In the genomic region with DNA sequence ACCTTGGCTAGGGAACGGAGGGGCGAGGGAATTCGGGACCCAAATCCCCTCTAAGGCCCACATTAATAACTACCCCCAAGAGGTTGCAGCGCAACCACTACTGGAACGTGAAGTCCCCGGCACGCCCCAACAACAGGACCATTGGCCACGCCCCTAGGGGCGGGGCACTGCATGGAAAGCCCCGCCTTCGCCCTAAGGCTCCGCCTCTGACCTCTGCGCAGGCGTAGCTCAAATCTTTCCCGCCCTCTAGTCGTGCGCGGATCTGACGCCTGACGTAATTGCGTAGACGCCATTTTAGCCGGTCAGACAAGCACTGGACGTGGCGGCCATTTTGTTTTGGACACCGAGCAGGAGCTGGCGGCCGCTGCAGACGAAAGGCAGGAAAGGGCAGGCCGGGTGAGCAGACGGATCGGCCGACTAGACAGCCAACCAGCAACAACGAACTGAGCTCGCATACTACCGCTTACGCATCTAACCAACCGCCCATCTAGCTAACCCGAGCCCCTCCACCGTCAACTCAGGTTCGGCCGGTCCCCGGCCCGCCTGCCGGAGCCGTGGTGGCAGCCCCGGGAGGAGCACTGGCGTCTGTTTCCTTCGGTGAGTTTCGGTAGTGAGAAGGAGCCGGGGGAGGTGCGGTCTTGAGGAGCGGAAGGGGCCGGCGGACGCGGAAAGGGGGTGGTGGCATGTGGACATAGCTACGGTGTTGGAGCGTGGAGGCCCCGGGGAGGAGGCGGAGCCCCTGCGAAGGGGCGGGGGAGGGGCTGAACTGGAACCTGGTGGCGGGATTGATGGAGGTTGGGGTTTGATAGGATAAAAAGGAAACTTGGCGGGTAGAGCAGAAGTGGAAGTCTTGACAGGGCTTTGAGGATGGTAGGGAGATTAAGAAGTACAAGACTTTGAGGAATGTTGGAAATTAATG, we compare ENCODE assay signal across 8 cellular contexts. TPM values are rescaled to one million over a fixed set of nuclear protein-coding genes. Genes with fewer than 3 reads are reported as not detected.
DNase-seq lines count a peak whose midpoint lies in the region; ATAC-seq and TF ChIP-seq lines count a peak whose summit lies in the region.

A gene with protein sequence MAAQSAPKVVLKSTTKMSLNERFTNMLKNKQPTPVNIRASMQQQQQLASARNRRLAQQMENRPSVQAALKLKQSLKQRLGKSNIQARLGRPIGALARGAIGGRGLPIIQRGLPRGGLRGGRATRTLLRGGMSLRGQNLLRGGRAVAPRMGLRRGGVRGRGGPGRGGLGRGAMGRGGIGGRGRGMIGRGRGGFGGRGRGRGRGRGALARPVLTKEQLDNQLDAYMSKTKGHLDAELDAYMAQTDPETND (plus strand): TSS at position 320 of the 919 bp plus-strand sequence. CDS start 2,523 bp downstream, outside the sequence.

- intact Hi-C loops in testis (cut with DNase I; ENCODE audit: low total_unique reads): no loop called here

- DNase-seq in GM10248 (ENCODE audit: extremely low spot score) (peak; percentile 98), NCI-H1105 (lab: John Stamatoyannopoulos, UW) (peak; percentile 98), SKM-1 treated with dmso at 0.1 percent for 144 hours (lab: John Stamatoyannopoulos, UW; ENCODE audit: unreplicated experiment) (peak; percentile 99), glomerular visceral epithelial cell (ENCODE audit: extremely low spot score) (peak; percentile 99), omental fat pad (ENCODE audit: low spot score) (peak; percentile 96), testis (peak; percentile 99)

- no peaks in the 10 kb centered on the region for H3K36me3 ChIP-seq in testis (ENCODE audit: low read depth, missing control alignments)

- peaks cover 49% of the 10 kb centered on the region for H3K4me1 Mint-ChIP-seq in activated naive CD8-positive, alpha-beta T cell (ENCODE audit: low read depth)

- peak; percentile 84 for ATAC-seq in HG02623 (IDR thresholded peaks at IDR 0.05; ENCODE audit: unreplicated experiment)
- peak; percentile 98 for ATAC-seq in omental fat pad (ENCODE audit: low FRiP score)

- H3K4me3 ChIP-seq in testis: peak within 1 kb of the TSS; percentile 87 to 93

- H3K4me3 Mint-ChIP-seq in activated naive CD8-positive, alpha-beta T cell: peak within 1 kb of the TSS; percentile 99

- TF ChIP-seq POLR2A in testis (IDR thresholded peaks at IDR 0.05): peak; percentile 74

- TF ChIP-seq CTCF in GM10248 (IDR thresholded peaks at IDR 0.05; ENCODE audit: control extremely low read depth, extremely low read depth, low read depth, missing control alignments): no peak
- no peak for TF ChIP-seq CTCF in omental fat pad (IDR thresholded peaks at IDR 0.05)
- peak in 1 of 3 experiments; percentile 38 for TF ChIP-seq CTCF in testis (IDR thresholded peaks at IDR 0.05)

- no peaks in the 10 kb centered on the region for H3K27me3 Mint-ChIP-seq in activated naive CD8-positive, alpha-beta T cell

- peaks cover 15% of the 10 kb centered on the region for H3K4me1 ChIP-seq in testis

- POLR2A ChIA-PET in GM10248 (lab: Yijun Ruan, JAX): interaction anchor here (0.5 to 2.9 kb wide), 17 partner anchors 10 to 1340 kb away, joined by 3 to 23 read pairs (median 5); a partner anchor contains a TSS

- peaks cover 12% of the 10 kb centered on the region for H3K36me3 Mint-ChIP-seq in activated naive CD8-positive, alpha-beta T cell

- H3K27me3 ChIP-seq in testis: no peaks in the 10 kb centered on the region

- 1% methylated on average over 48 to 65 of the region's 65 CpGs for WGBS in testis, 2 donors

- H3K27ac ChIP-seq in testis: peak within 1 kb of the TSS; percentile 98 to 100

- H3K9me3 Mint-ChIP-seq in activated naive CD8-positive, alpha-beta T cell (ENCODE audit: low read depth): no peaks in the 10 kb centered on the region

- CTCF ChIA-PET in GM10248 (lab: Yijun Ruan, JAX): interaction anchor here (0.6 to 2.1 kb wide), 11 partner anchors 8 to 281 kb away, joined by 3 to 12 read pairs (median 3); a partner anchor contains a TSS

- peak within 1 kb of the TSS; percentile 99 for H3K27ac Mint-ChIP-seq in activated naive CD8-positive, alpha-beta T cell

- no peaks in the 10 kb centered on the region for H3K9me3 ChIP-seq in testis

RNA-seq across cellular contexts. Expression of the gene that starts here (rescaled TPM):
- total RNA-seq in omental fat pad (10 to 100 TPM; 31.4 to 63.5 (median 53.7) TPM), testis (10 to 100 TPM; 86.1 to 87.8 TPM)
- polyA plus RNA-seq in testis (ENCODE audit: insufficient read depth, low read depth, low replicate concordance): 101 TPM

Comparison
In these comparisons a context has a peak if more than half of its experiments do, and no peak if none do; other contexts are left out.
1. Peak in every context shown above with its lines: DNase-seq, ATAC-seq, H3K4me3 ChIP-seq and H3K27ac ChIP-seq.